9 cellular contexts compared by ENCODE assay signal in the genomic region with DNA sequence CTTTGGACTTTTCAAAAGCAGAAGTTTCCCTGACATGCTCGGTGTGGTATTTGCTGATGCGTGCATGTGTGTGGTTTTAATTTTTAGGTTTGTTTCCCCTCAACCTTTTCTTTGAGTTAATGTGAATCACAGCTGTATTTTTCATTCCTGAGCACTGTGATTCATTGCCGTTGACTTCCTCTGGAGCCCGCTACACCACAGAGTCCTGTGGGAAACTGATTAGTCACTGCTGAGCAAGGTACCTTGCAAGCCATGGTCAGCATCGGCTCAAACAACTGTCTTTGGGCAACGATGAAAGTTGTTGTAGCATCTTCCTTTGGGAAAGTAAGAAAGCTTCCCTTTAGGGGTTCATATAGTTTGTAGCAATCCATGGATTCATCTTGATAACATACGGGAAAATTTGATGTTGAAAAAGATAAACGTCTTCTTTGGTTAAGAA. TPM values are rescaled to one million over a fixed set of nuclear protein-coding genes. Genes with fewer than 3 reads are reported as not detected.
DNase-seq lines count a peak whose midpoint lies in the region; ATAC-seq and TF ChIP-seq lines count a peak whose summit lies in the region.
"Had no signal": no experiment of that assay in that cellular context is flagged by ENCODE, and none has a peak within 500 bp of the region (broad histone marks: within the 10 kb centered on the region; RNA-seq: fewer than 3 reads in every experiment).

No MANE protein-coding gene starts in this region.

- POLR2A ChIA-PET in A673 (lab: Charles Lee; ENCODE audit: low non-redundant PET) = no interaction called here

- BruUV-seq in A673 (replicated peaks; lab: Mats Ljungman, UMichigan) = no TSS peak

- CTCF ChIA-PET in A673 (lab: Charles Lee) = interaction anchor here (0.6 kb wide), 1 partner anchor 80 kb away, joined by 3 read pairs; no protein-coding TSS in a partner anchor

- peaks cover 46% of the 10 kb centered on the region for H3K4me1 ChIP-seq in A673 (ENCODE audit: insufficient read depth, low read length, poor library complexity, severe bottlenecking)

- H3K4me3 ChIP-seq in A673 (ENCODE audit: low read depth, low read length, poor library complexity, severe bottlenecking) = no peak overlapping the region

- DNase-seq in A673 (ENCODE audit: low spot score) (peak; percentile 82), HS-27A (ENCODE audit: low read depth) (peak; percentile 98), brain pericyte (ENCODE audit: low read depth, low spot score) (peak; percentile 96), left lobe of liver (ENCODE audit: low spot score) (no peak), GM13977 (ENCODE audit: low spot score) (no peak), NCI-H2029 treated with DMSO at 0.1 percent for 48 hours (lab: John Stamatoyannopoulos, UW) (no peak), GF-D8 (lab: John Stamatoyannopoulos, UW) (no peak), NCI-H345 treated with DMSO at 0.1 percent for 48 hours (lab: John Stamatoyannopoulos, UW; ENCODE audit: unreplicated experiment) (no peak)

- TF ChIP-seq CTCF in A673 (conservative IDR thresholded peaks at IDR 0.05; ENCODE audit: low read depth, low read length) = peak; percentile 29; the same call in 1 of the 2 replicates
- no peak for TF ChIP-seq CTCF in GM13977 (IDR thresholded peaks at IDR 0.05; ENCODE audit: extremely low read depth, insufficient read depth, missing control alignments)

- H3K9me3 ChIP-seq in A673 (ENCODE audit: low read depth, low read length, poor library complexity, severe bottlenecking) = no peaks in the 10 kb centered on the region

- H3K27me3 ChIP-seq in A673 (replicated peaks; ENCODE audit: insufficient read depth, low read depth, low read length, poor library complexity) = no peaks in the 10 kb centered on the region

- in situ Hi-C loops in GM13977 (cut with MboI; ENCODE audit: low pct_unique_long_range_greater_than_20kb, low sequenced_read_pairs, unreplicated experiment) = no loop called here

- H3K36me3 ChIP-seq in A673 (ENCODE audit: insufficient read depth, low read length, poor library complexity, severe bottlenecking) = no peaks in the 10 kb centered on the region

- peak overlapping the region; percentile 40 for H3K27ac ChIP-seq in A673 (ENCODE audit: low read depth, low read length, poor library complexity, severe bottlenecking)

- intact Hi-C loops in A673 (cut with micrococcal nuclease; ENCODE audit: unreplicated experiment) = no loop called here

- peak; percentile 45 for ATAC-seq in left lobe of liver

RNA-seq across cellular contexts. Expression of a gene that starts 57.5 kb away (rescaled TPM):
- total RNA-seq in A673 (2021) (14.6 and 18.5 TPM in 2 replicates), left lobe of liver (13.8 TPM)
- total RNA-seq: T-helper 2 cell treated with Interferon-gamma antibody and Interleukin-4, amounts not matched to agents 100 ng/mL and 5 ng/mL, for 36 hours had no signal

Comparison
In these comparisons a context has a peak if more than half of its experiments do, and no peak if none do; other contexts are left out.
1. DNase-seq: peak in A673 (single experiment), HS-27A (single experiment) and brain pericyte (single experiment); none in left lobe of liver (single experiment), GM13977 (single experiment), NCI-H2029 treated with DMSO at 0.1 percent for 48 hours (single experiment), GF-D8 (single experiment) and NCI-H345 treated with DMSO at 0.1 percent for 48 hours (single experiment).